8 cellular contexts compared by ENCODE assay signal in the genomic region with DNA sequence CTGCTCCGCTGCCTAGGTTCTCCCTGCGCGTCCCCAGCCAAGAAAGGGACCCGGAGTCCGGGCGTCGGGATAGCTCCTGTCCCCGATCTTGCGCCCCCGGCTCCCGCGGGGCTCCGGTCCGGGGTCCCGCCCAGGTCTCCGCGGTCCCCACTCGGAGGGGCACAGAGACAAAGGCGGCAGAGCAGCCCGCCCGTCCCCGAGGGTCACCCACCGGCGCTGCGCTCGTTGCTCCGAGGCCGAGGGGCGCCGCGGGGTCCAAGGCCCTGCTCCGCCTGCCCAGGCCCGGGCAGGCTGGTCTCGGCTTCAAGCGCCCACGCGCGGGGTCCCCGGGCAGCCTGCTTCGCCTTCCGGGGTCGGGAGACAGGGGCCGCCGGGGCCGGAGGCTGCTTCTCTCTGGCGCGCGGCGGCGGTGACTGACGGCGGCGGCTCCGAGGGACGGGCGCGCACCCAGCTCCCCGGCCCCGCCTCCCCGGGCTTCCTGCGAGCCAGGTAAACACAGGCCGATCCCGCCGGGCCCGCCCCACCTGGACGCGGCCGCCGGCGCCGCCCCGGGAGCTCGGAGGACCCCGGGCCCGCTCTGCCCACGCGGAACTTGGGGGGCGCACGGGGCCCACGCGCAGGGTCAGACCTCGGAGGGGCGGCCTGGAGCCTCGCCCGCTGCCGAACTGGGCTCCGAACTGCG. TPM values are rescaled to one million over a fixed set of nuclear protein-coding genes. Genes with fewer than 3 reads are reported as not detected.
DNase-seq lines count a peak whose midpoint lies in the region; ATAC-seq and TF ChIP-seq lines count a peak whose summit lies in the region.

Gene MBP (minus strand): TSS at position 415 of the 682 bp plus-strand sequence. CDS start 27,522 bp downstream, outside the sequence.

- peak within 1 kb of the TSS; percentile 96 for H3K9ac ChIP-seq in parathyroid adenoma

- POLR2A ChIA-PET in A673 (lab: Charles Lee; ENCODE audit: low non-redundant PET), result no interaction called here

- no TSS peak for BruUV-seq in A673 (replicated peaks; lab: Mats Ljungman, UMichigan)

- H3K4me1 Mint-ChIP-seq in activated T-helper 2 cell treated with anti-CD3 and anti-CD28 coated beads, Interferon-gamma antibody, Interleukin-2, Interleukin-4, amounts not matched to agents 10 μg/mL and 5 μg/mL and 100 μg/mL, durations not matched to agents 14 hours and 24 hours and 36 hours (ENCODE audit: low read depth), result peaks cover 56% of the 10 kb centered on the region

- H3K4me3 Mint-ChIP-seq in activated T-helper 2 cell treated with anti-CD3 and anti-CD28 coated beads, Interferon-gamma antibody, Interleukin-2, Interleukin-4, amounts not matched to agents 10 μg/mL and 5 μg/mL and 100 μg/mL, durations not matched to agents 14 hours and 24 hours and 36 hours (ENCODE audit: low read depth), result peak within 1 kb of the TSS; percentile 98

- peak; percentile 59 for ATAC-seq in GM18907 (IDR thresholded peaks at IDR 0.05; ENCODE audit: unreplicated experiment)
- peak; percentile 46 for ATAC-seq in HG03108 (IDR thresholded peaks at IDR 0.05; ENCODE audit: unreplicated experiment)
- peak; percentile 38 for ATAC-seq in gastroesophageal sphincter

- TF ChIP-seq CTCF in A673 (conservative IDR thresholded peaks at IDR 0.05; ENCODE audit: low read depth, low read length), result no peak
- no peak for TF ChIP-seq CTCF in gastroesophageal sphincter (IDR thresholded peaks at IDR 0.05)
- TF ChIP-seq CTCF in parathyroid adenoma (IDR thresholded peaks at IDR 0.05), result no peak

- TF ChIP-seq EP300 in gastroesophageal sphincter (IDR thresholded peaks at IDR 0.05), result no peak

- TF ChIP-seq POLR2A in gastroesophageal sphincter (IDR thresholded peaks at IDR 0.05), result peak; percentile 63 to 64

- no CpG with 5 or more reads among the region's 88 CpGs for WGBS in gastroesophageal sphincter (ENCODE audit: low coverage in 1 of 2), 2 donors

- H3K36me3 ChIP-seq in A673 (ENCODE audit: insufficient read depth, low read length, poor library complexity, severe bottlenecking) (no peaks in the 10 kb centered on the region), gastroesophageal sphincter (no peaks in the 10 kb centered on the region), parathyroid adenoma (ENCODE audit: control insufficient read depth, insufficient read depth, low read length) (no peaks in the 10 kb centered on the region)

- H3K4me3 ChIP-seq in A673 (ENCODE audit: low read depth, low read length, poor library complexity, severe bottlenecking), result peak within 1 kb of the TSS; percentile 36
- peak within 1 kb of the TSS; percentile 67 to 90 for H3K4me3 ChIP-seq in gastroesophageal sphincter
- H3K4me3 ChIP-seq in parathyroid adenoma (ENCODE audit: low read depth, low read length), result peak within 1 kb of the TSS; percentile 89

- H2AFZ ChIP-seq in parathyroid adenoma, result peak within 1 kb of the TSS; percentile 98

- no peak within 1 kb of the TSS for H3K27ac ChIP-seq in A673 (ENCODE audit: low read depth, low read length, poor library complexity, severe bottlenecking)
- peak within 1 kb of the TSS; percentile 47 to 91 (median 91) for H3K27ac ChIP-seq in gastroesophageal sphincter
- peak within 1 kb of the TSS; percentile 98 for H3K27ac ChIP-seq in parathyroid adenoma

- H3K27me3 Mint-ChIP-seq in activated T-helper 2 cell treated with anti-CD3 and anti-CD28 coated beads, Interferon-gamma antibody, Interleukin-2, Interleukin-4, amounts not matched to agents 10 μg/mL and 5 μg/mL and 100 μg/mL, durations not matched to agents 14 hours and 24 hours and 36 hours (ENCODE audit: low read depth), result no peaks in the 10 kb centered on the region

- no peaks in the 10 kb centered on the region for H3K9me3 ChIP-seq in A673 (ENCODE audit: low read depth, low read length, poor library complexity, severe bottlenecking)
- no peaks in the 10 kb centered on the region for H3K9me3 ChIP-seq in gastroesophageal sphincter
- H3K9me3 ChIP-seq in parathyroid adenoma (ENCODE audit: control insufficient read depth, low read length), result no peaks in the 10 kb centered on the region

- intact Hi-C loops in A673 (cut with micrococcal nuclease; ENCODE audit: unreplicated experiment), result no loop called here
- intact Hi-C loops in activated T-helper 2 cell treated with anti-CD3 and anti-CD28 coated beads, Interferon-gamma antibody, Interleukin-2, Interleukin-4, amounts not matched to agents 10 μg/mL and 5 μg/mL and 100 μg/mL, durations not matched to agents 14 hours and 24 hours and 36 hours (cut with micrococcal nuclease), result loop anchor here (1.0 to 10.0 kb wide), 3 partner anchors 8 to 308 kb away; partner anchors contain the start of gene ZNF236

- H3K27me3 ChIP-seq in A673 (replicated peaks; ENCODE audit: insufficient read depth, low read depth, low read length, poor library complexity) (peaks cover 58% of the 10 kb centered on the region), gastroesophageal sphincter (peaks cover 22% of the 10 kb centered on the region), parathyroid adenoma (ENCODE audit: control insufficient read depth, insufficient read depth, low read length) (no peaks in the 10 kb centered on the region)

- CTCF ChIA-PET in A673 (lab: Charles Lee), result no interaction called here

- peaks cover 4% of the 10 kb centered on the region for H3K4me1 ChIP-seq in A673 (ENCODE audit: insufficient read depth, low read length, poor library complexity, severe bottlenecking)
- peaks cover 0 to 78% (median 16%) of the 10 kb centered on the region in 3 donors for H3K4me1 ChIP-seq in gastroesophageal sphincter
- peaks cover 38% of the 10 kb centered on the region for H3K4me1 ChIP-seq in parathyroid adenoma

- no peaks in the 10 kb centered on the region for H3K9me3 Mint-ChIP-seq in activated T-helper 2 cell treated with anti-CD3 and anti-CD28 coated beads, Interferon-gamma antibody, Interleukin-2, Interleukin-4, amounts not matched to agents 10 μg/mL and 5 μg/mL and 100 μg/mL, durations not matched to agents 14 hours and 24 hours and 36 hours

- peaks cover 33% of the 10 kb centered on the region for H3K36me3 Mint-ChIP-seq in activated T-helper 2 cell treated with anti-CD3 and anti-CD28 coated beads, Interferon-gamma antibody, Interleukin-2, Interleukin-4, amounts not matched to agents 10 μg/mL and 5 μg/mL and 100 μg/mL, durations not matched to agents 14 hours and 24 hours and 36 hours (ENCODE audit: low read depth)

- H3K4me2 ChIP-seq in parathyroid adenoma (ENCODE audit: low read length), result peak within 1 kb of the TSS; percentile 97

- peak within 1 kb of the TSS; percentile 95 for H3K27ac Mint-ChIP-seq in activated T-helper 2 cell treated with anti-CD3 and anti-CD28 coated beads, Interferon-gamma antibody, Interleukin-2, Interleukin-4, amounts not matched to agents 10 μg/mL and 5 μg/mL and 100 μg/mL, durations not matched to agents 14 hours and 24 hours and 36 hours

- DNase-seq in A673 (ENCODE audit: low spot score), result no peak
- peak; percentile 26 to 43 for DNase-seq in NOMO-1 (lab: John Stamatoyannopoulos, UW; ENCODE audit: unreplicated experiment in 2 of 2)
- peak; percentile 55 for DNase-seq in activated T-helper 2 cell treated with anti-CD3 and anti-CD28 coated beads, Interferon-gamma antibody, Interleukin-2, Interleukin-4, amounts not matched to agents 10 μg/mL and 5 μg/mL and 100 μg/mL, durations not matched to agents 14 hours and 24 hours and 36 hours (ENCODE audit: low spot score)
- no peak for DNase-seq in kidney glomerular epithelial cell (lab: John Stamatoyannopoulos, UW)

- peaks cover 25% of the 10 kb centered on the region for H3K79me2 ChIP-seq in parathyroid adenoma

RNA-seq across cellular contexts. Expression of gene MBP, which starts in this region (rescaled TPM):
- 0.09 TPM in 1 of 2 replicates, not detected in the other for total RNA-seq in A673 (2021)
- 53.7 and 54.3 TPM in 2 replicates for total RNA-seq in activated T-helper 2 cell treated with anti-CD3 and anti-CD28 coated beads, Interferon-gamma antibody, Interleukin-2, Interleukin-4, amounts not matched to agents 10 μg/mL and 5 μg/mL and 100 μg/mL, durations not matched to agents 14 hours and 24 hours and 36 hours
- total RNA-seq in gastroesophageal sphincter, result 10 to 100 TPM; 23.2 to 34.7 (median 28.2) TPM

Comparison
In these comparisons a context has a peak if more than half of its experiments do, and no peak if none do; other contexts are left out.
1. RNA of gene MBP (total RNA-seq): 53.7 to 54.3 TPM in activated T-helper 2 cell treated with anti-CD3 and anti-CD28 coated beads, Interferon-gamma antibody, Interleukin-2, Interleukin-4, amounts not matched to agents 10 μg/mL and 5 μg/mL and 100 μg/mL, durations not matched to agents 14 hours and 24 hours and 36 hours and 23.2 to 34.7 TPM in gastroesophageal sphincter; 0.09 TPM in A673; every median in the first group is over 10 times any median in the second.
2. DNase-seq: peak in NOMO-1 (2 of 2) and activated T-helper 2 cell treated with anti-CD3 and anti-CD28 coated beads, Interferon-gamma antibody, Interleukin-2, Interleukin-4, amounts not matched to agents 10 μg/mL and 5 μg/mL and 100 μg/mL, durations not matched to agents 14 hours and 24 hours and 36 hours (single experiment); none in A673 (single experiment) and kidney glomerular epithelial cell (single experiment).
3. H3K4me3 ChIP-seq: peak in every context shown above with its lines; median percentile 89 in parathyroid adenoma; 78 in gastroesophageal sphincter; 36 in A673.
4. Peak in every context shown above with its lines, with median percentiles within 50 percentile points of each other: ATAC-seq.